In the genomic region with DNA sequence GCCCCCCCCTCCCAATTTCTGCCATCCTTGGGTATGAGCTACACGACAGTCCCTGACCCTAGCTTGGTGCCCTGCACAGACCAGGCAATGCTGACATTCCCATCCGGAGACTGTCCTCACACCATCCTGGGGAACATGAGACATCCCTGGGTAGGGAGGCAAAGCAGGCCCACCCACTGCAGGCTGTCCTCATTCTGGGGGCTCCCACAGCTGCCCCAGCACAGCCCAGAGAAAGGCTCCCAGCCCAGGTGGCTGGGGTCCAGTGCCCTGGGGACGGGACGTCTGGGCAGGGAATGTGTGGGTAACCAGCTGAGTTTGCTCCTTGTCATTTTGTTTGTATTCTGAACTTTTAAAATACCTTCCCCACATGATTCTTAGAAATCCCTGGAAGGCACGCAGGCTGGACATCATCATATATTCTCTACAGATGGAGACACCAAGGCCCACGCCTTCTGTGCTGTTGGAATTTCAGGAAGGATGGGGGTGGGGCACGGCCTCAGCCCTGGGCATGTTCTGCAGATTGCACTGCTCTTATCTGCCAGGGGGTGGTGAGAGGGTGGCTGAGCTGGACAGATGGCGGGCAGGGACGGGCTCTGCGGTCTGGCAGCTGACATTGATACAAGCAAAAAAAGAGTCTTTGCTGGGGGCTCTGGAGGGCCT, we compare ENCODE assay signal across 9 cellular contexts. TPM values are rescaled to one million over a fixed set of nuclear protein-coding genes. Genes with fewer than 3 reads are reported as not detected.
DNase-seq lines count a peak whose midpoint lies in the region; ATAC-seq and TF ChIP-seq lines count a peak whose summit lies in the region.
"Had no signal": no experiment of that assay in that cellular context is flagged by ENCODE, and none has a peak within 500 bp of the region (broad histone marks: within the 10 kb centered on the region; RNA-seq: fewer than 3 reads in every experiment).

No MANE protein-coding gene starts in this region.

- in situ Hi-C loops in GM23248 (cut with MboI) = no loop called here

- H4K20me1 ChIP-seq in GM23248 (ENCODE audit: insufficient read depth) = no peaks in the 10 kb centered on the region

- H3K4me2 ChIP-seq in GM23248 (ENCODE audit: unreplicated experiment) = no peak overlapping the region

- WGBS in GM23248 (ENCODE audit: low coverage in 1 of 2, low lambda C conversion rate in 2 of 2, missing lambda C conversion rate in 2 of 2), 2 experiments = 44 to 48% methylated on average over 10 of the region's 10 CpGs
- 48 to 65% (median 60%) methylated on average over 10 of the region's 10 CpGs for WGBS in psoas muscle, 3 donors

- POLR2A ChIA-PET in activated CD4-positive, alpha-beta memory T cell treated with anti-CD3 and anti-CD28 coated beads for 36 hours (lab: Charles Lee) = no interaction called here

- H3K4me1 Mint-ChIP-seq in activated CD4-positive, alpha-beta memory T cell treated with anti-CD3 and anti-CD28 coated beads for 36 hours (ENCODE audit: low read depth) = no peaks in the 10 kb centered on the region

- H3K9me2 ChIP-seq in GM23248 (ENCODE audit: insufficient read depth) = no peaks in the 10 kb centered on the region

- H3K27me3 Mint-ChIP-seq in activated CD4-positive, alpha-beta memory T cell treated with anti-CD3 and anti-CD28 coated beads for 36 hours = no peaks in the 10 kb centered on the region

- no peak overlapping the region for H3K27ac Mint-ChIP-seq in activated CD4-positive, alpha-beta memory T cell treated with anti-CD3 and anti-CD28 coated beads for 36 hours

- no peaks in the 10 kb centered on the region for H3K79me2 ChIP-seq in GM23248 (ENCODE audit: insufficient read depth)

- H3K9ac ChIP-seq in GM23248 = no peak overlapping the region

- peaks cover 5% of the 10 kb centered on the region for H3K36me3 Mint-ChIP-seq in activated CD4-positive, alpha-beta memory T cell treated with anti-CD3 and anti-CD28 coated beads for 36 hours

- no peaks in the 10 kb centered on the region for H3F3A ChIP-seq in GM23248 (ENCODE audit: insufficient read depth)

- ATAC-seq in psoas muscle (peak; percentile 40 to 54 (median 48)), GM21576 (IDR thresholded peaks at IDR 0.05; ENCODE audit: unreplicated experiment) (no peak), GM21723 (IDR thresholded peaks at IDR 0.05; ENCODE audit: unreplicated experiment) (no peak), omental fat pad (ENCODE audit: low FRiP score) (no peak)

- no peaks in the 10 kb centered on the region for H3K36me3 ChIP-seq in GM23248 (ENCODE audit: low read depth)
- peaks cover 0 to 28% (median 0%) of the 10 kb centered on the region in 3 donors for H3K36me3 ChIP-seq in Peyer's patch
- H3K36me3 ChIP-seq in psoas muscle (ENCODE audit: insufficient read depth in 1 of 2, low read depth in 1 of 2) = no peaks in the 10 kb centered on the region

- DNase-seq in GM23248 (peak; percentile 57), Peyer's patch (peak in 2 of 3 donors; percentile 89 to 91), erythroblast (lab: John Stamatoyannopoulos, UW) (peak; percentile 43 to 53), psoas muscle (peak in 1 of 2 donors; percentile 47), omental fat pad (ENCODE audit: low spot score) (no peak)
- no peak for DNase-seq in activated CD4-positive, alpha-beta memory T cell treated with anti-CD3 and anti-CD28 coated beads for 36 hours
- DNase-seq: activated naive CD4-positive, alpha-beta T cell treated with Interleukin-2 at 50 U/mL for 16 hours had no signal

- H3K4me1 ChIP-seq in GM23248 (ENCODE audit: insufficient read depth) = peaks cover 15% of the 10 kb centered on the region; the same call in 1 of the 2 replicates
- H3K4me1 ChIP-seq in Peyer's patch = peaks cover 0 to 50% (median 10%) of the 10 kb centered on the region in 4 donors
- no peaks in the 10 kb centered on the region for H3K4me1 ChIP-seq in psoas muscle

- H3K27ac ChIP-seq in GM23248 (no peak overlapping the region), Peyer's patch (peak overlapping the region; percentile 25 to 99 (median 88)), psoas muscle (no peak overlapping the region)

- TF ChIP-seq CTCF in Peyer's patch (IDR thresholded peaks at IDR 0.05) (peak in 4 of 6 experiments; percentile 25 to 81 (median 77)), psoas muscle (IDR thresholded peaks at IDR 0.05) (no peak), omental fat pad (IDR thresholded peaks at IDR 0.05) (no peak)

- no peak overlapping the region for H3K4me3 ChIP-seq in GM23248
- H3K4me3 ChIP-seq in Peyer's patch = no peak overlapping the region
- no peak overlapping the region for H3K4me3 ChIP-seq in psoas muscle

- CTCF ChIA-PET in activated CD4-positive, alpha-beta memory T cell treated with anti-CD3 and anti-CD28 coated beads for 36 hours (lab: Charles Lee) = interaction anchor here (1.0 kb wide), 1 partner anchor 10 kb away, joined by 5 read pairs; no protein-coding TSS in a partner anchor

- no peak overlapping the region for H3K4me3 Mint-ChIP-seq in activated CD4-positive, alpha-beta memory T cell treated with anti-CD3 and anti-CD28 coated beads for 36 hours

- H3K27me3 ChIP-seq in GM23248 (replicated peaks; ENCODE audit: insufficient read depth) (no peaks in the 10 kb centered on the region), Peyer's patch (no peaks in the 10 kb centered on the region), psoas muscle (ENCODE audit: insufficient read depth in 3 of 3, low read length in 2 of 3) (no peaks in the 10 kb centered on the region)

- H3K9me3 ChIP-seq in GM23248 (ENCODE audit: low read depth) (no peaks in the 10 kb centered on the region), Peyer's patch (no peaks in the 10 kb centered on the region), psoas muscle (no peaks in the 10 kb centered on the region)

- no peaks in the 10 kb centered on the region for H3K9me3 Mint-ChIP-seq in activated CD4-positive, alpha-beta memory T cell treated with anti-CD3 and anti-CD28 coated beads for 36 hours

- no peak overlapping the region for H2AFZ ChIP-seq in GM23248

- TF ChIP-seq POLR2A in Peyer's patch (IDR thresholded peaks at IDR 0.05) = peak in 1 of 2 donors; percentile 69
- TF ChIP-seq POLR2A in erythroblast (IDR thresholded peaks at IDR 0.05; ENCODE audit: low read length) = no peak

- intact Hi-C loops in psoas muscle (cut with DNase I) = no loop called here
- intact Hi-C loops in activated CD4-positive, alpha-beta memory T cell treated with anti-CD3 and anti-CD28 coated beads for 36 hours (cut with micrococcal nuclease) = no loop called here

RNA-seq across cellular contexts. Expression of gene LRRC75A, which starts 28.5 kb away (rescaled TPM):
- 0.13 and 0.22 TPM in 2 replicates for total RNA-seq in GM23248 (2014; rRNA removed; shearing (Covaris generic))
- 0.15 and 0.54 TPM in 2 replicates for polyA plus RNA-seq in GM23248 (2016; fragmentation: Nextera tagmentation; extraction: Ambion mirVana)
- 100 to 1,000 TPM in 3 of 4 donors, 10 to 100 TPM in 1; 48.7 to 213 (median 187) TPM for total RNA-seq in Peyer's patch
- total RNA-seq in psoas muscle = under 1 TPM; 0.20 to 0.41 (median 0.29) TPM
- under 1 TPM; 0.23 to 0.69 (median 0.43) TPM for polyA plus RNA-seq in psoas muscle
- 1 to 10 TPM; 1.2 to 1.4 TPM for total RNA-seq in activated CD4-positive, alpha-beta memory T cell treated with anti-CD3 and anti-CD28 coated beads for 36 hours
- 1 to 10 TPM in 3 of 4 donors, under 1 TPM in 1; 0.74 to 3.5 (median 2.1) TPM for total RNA-seq in omental fat pad

RNA-seq across cellular contexts. Expression of gene TRPV2, which starts 48.1 kb away (rescaled TPM):
- 23.9 and 25.8 TPM in 2 replicates for total RNA-seq in GM23248 (2014; rRNA removed; shearing (Covaris generic))
- polyA plus RNA-seq in GM23248 (2016; fragmentation: Nextera tagmentation; extraction: Ambion mirVana) = 19.5 and 19.6 TPM in 2 replicates
- total RNA-seq in Peyer's patch = 10 to 100 TPM in 2 of 4 donors, 1 to 10 TPM in 2; 3.9 to 19.0 (median 7.7) TPM
- 10 to 100 TPM in 1 of 4 donors, 1 to 10 TPM in 3; 3.9 to 10.3 (median 6.7) TPM for total RNA-seq in psoas muscle
- 1 to 10 TPM; 1.6 to 3.8 (median 3.4) TPM for polyA plus RNA-seq in psoas muscle
- 10 to 100 TPM; 46.0 to 50.6 TPM for total RNA-seq in activated CD4-positive, alpha-beta memory T cell treated with anti-CD3 and anti-CD28 coated beads for 36 hours
- total RNA-seq in omental fat pad = 10 to 100 TPM; 12.1 to 47.6 (median 28.9) TPM

Comparison
In these comparisons a context has a peak if more than half of its experiments do, and no peak if none do; other contexts are left out.
1. DNase-seq: peak in GM23248 (single experiment), Peyer's patch (2 of 3) and erythroblast (2 of 2); none in activated CD4-positive, alpha-beta memory T cell treated with anti-CD3 and anti-CD28 coated beads for 36 hours (single experiment) and omental fat pad (single experiment).
2. H3K27ac ChIP-seq: peak in Peyer's patch (4 of 4); none in GM23248 (single experiment) and psoas muscle (single experiment).
3. CTCF ChIP-seq: peak in Peyer's patch (4 of 6); none in psoas muscle (single experiment) and omental fat pad (0 of 3).
4. ATAC-seq: peak in psoas muscle (4 of 4); none in GM21576 (single experiment), GM21723 (single experiment) and omental fat pad (single experiment).
5. RNA of gene LRRC75A, which starts 28.5 kb away (total RNA-seq): 48.7 to 213 TPM in Peyer's patch; 0.74 to 3.5 TPM in omental fat pad, 1.2 to 1.4 TPM in activated CD4-positive, alpha-beta memory T cell treated with anti-CD3 and anti-CD28 coated beads for 36 hours, 0.20 to 0.41 TPM in psoas muscle and 0.13 to 0.22 TPM in GM23248; every median in the first group is over 10 times any median in the second.